ENCODE assay signal across 17 cellular contexts in genomic region chr7:18384491-18385143, GRCh38.
DNase-seq lines count a peak whose midpoint lies in the region; TF ChIP-seq lines count a peak whose summit lies in the region.
"Had no signal": no experiment of that assay in that cellular context is flagged by ENCODE, and none has a peak within 500 bp of the region (broad histone marks: within the 10 kb centered on the region; RNA-seq: fewer than 3 reads in every experiment).

No MANE protein-coding gene starts in this region.

- H3K4me3 ChIP-seq in osteoblast (ENCODE audit: insufficient read depth, low read length): no peak overlapping the region
- H3K4me3 ChIP-seq: suprapubic skin had no signal

- H3K79me2 ChIP-seq in osteoblast (ENCODE audit: insufficient read depth, low read length): no peaks in the 10 kb centered on the region

- no peak overlapping the region for H3K4me2 ChIP-seq in osteoblast (ENCODE audit: insufficient read depth, low read length)

- peaks cover 9% of the 10 kb centered on the region for H3K4me1 ChIP-seq in osteoblast (ENCODE audit: insufficient read depth, low read length)

- no peak overlapping the region for H3K27ac ChIP-seq in osteoblast (ENCODE audit: low read depth, low read length)
- H3K27ac ChIP-seq: neutrophil, suprapubic skin had no signal

- TF ChIP-seq CTCF in osteoblast (IDR thresholded peaks at IDR 0.05; ENCODE audit: extremely low read depth, low read depth, low read length): no peak

- H3K36me3 ChIP-seq in osteoblast (ENCODE audit: insufficient read depth, low read length): no peaks in the 10 kb centered on the region
- H3K36me3 ChIP-seq: neutrophil, suprapubic skin had no signal

- no peaks in the 10 kb centered on the region for H4K20me1 ChIP-seq in osteoblast (ENCODE audit: insufficient read depth, low read length)

- no peaks in the 10 kb centered on the region for H3K9me3 ChIP-seq in osteoblast (ENCODE audit: low read depth, low read length)
- H3K9me3 ChIP-seq: neutrophil, suprapubic skin had no signal

- H3K27me3 ChIP-seq in osteoblast (ENCODE audit: insufficient read depth, low read length): no peaks in the 10 kb centered on the region
- H3K27me3 ChIP-seq: neutrophil, suprapubic skin had no signal

- DNase-seq in NCI-H2196 (lab: John Stamatoyannopoulos, UW; ENCODE audit: unreplicated experiment) (peak; percentile 13), NCI-H2196 treated with DMSO at 0.1 percent for 48 hours (lab: John Stamatoyannopoulos, UW; ENCODE audit: unreplicated experiment) (no peak), NCI-H2171 (lab: John Stamatoyannopoulos, UW) (peak; percentile 29), astrocyte of the hippocampus (ENCODE audit: low read depth, low spot score) (peak; percentile 24), osteoblast (ENCODE audit: insufficient read length, low spot score, missing footprints) (no peak), dedifferentiated amniotic fluid mesenchymal stem cell (ENCODE audit: extremely low spot score) (no peak), AG20443 (ENCODE audit: low spot score) (no peak)
- DNase-seq in activated CD8-positive, alpha-beta memory T cell treated with anti-CD3 and anti-CD28 coated beads, Interleukin-2, amount 50 U/mL, for 48 hours: no peak
- DNase-seq: activated CD4-positive, alpha-beta T cell treated with anti-CD3 and anti-CD28 coated beads for 4 hours; erythroblast; H9; left ventricle myocardium superior; NK-92 treated with Interleukin-12 subunit alpha and Interleukin-12 subunit beta, amount 100 ng/mL, for 24 hours; RPMI8226; stimulated activated CD4-positive, alpha-beta T cell treated with anti-CD3 and anti-CD28 coated beads, Interleukin-12 subunit alpha, Interleukin-12 subunit beta, amount 100 ng/mL, for 4 hours had no signal

- peak overlapping the region; percentile 60 for H2AFZ ChIP-seq in osteoblast (ENCODE audit: low read length)

Comparison
In these comparisons a context has a peak if more than half of its experiments do, and no peak if none do; other contexts are left out.
1. DNase-seq: peak in NCI-H2196 (single experiment), NCI-H2171 (single experiment) and astrocyte of the hippocampus (single experiment); none in NCI-H2196 treated with DMSO at 0.1 percent for 48 hours (single experiment), osteoblast (single experiment), activated CD8-positive, alpha-beta memory T cell treated with anti-CD3 and anti-CD28 coated beads, Interleukin-2, amount 50 U/mL, for 48 hours (single experiment), dedifferentiated amniotic fluid mesenchymal stem cell (single experiment) and AG20443 (single experiment).